In genomic region chr18:49664086-49664890, GRCh38 we compare ENCODE assay signal across 2 cellular contexts.
TF ChIP-seq lines count a peak whose summit lies in the region.

No MANE protein-coding gene starts in this region.

TF ChIP-seq in IMR-90, 13 proteins besides CTCF, POLR2A, EP300 and RAD21:
- no peak for TF ChIP-seq RCOR1 (IDR thresholded peaks at IDR 0.05; ENCODE audit: insufficient replicate concordance, low read length)
- no peak for TF ChIP-seq FOS (IDR thresholded peaks at IDR 0.05; ENCODE audit: low read depth, low read length)
- TF ChIP-seq MXI1 (IDR thresholded peaks at IDR 0.05; ENCODE audit: borderline replicate concordance, low read depth, low read length) = no peak
- TF ChIP-seq NFE2L2 (IDR thresholded peaks at IDR 0.05; ENCODE audit: low read depth, low read length) = no peak
- TF ChIP-seq MAZ (IDR thresholded peaks at IDR 0.05; ENCODE audit: borderline replicate concordance, low read depth, low read length) = no peak
- TF ChIP-seq CEBPB (IDR thresholded peaks at IDR 0.05; ENCODE audit: low read depth, low read length) = no peak
- TF ChIP-seq USF2 (IDR thresholded peaks at IDR 0.05; ENCODE audit: low read depth, low read length) = no peak
- TF ChIP-seq MAFK (IDR thresholded peaks at IDR 0.05; ENCODE audit: low read depth, low read length) = no peak
- TF ChIP-seq RFX5 (IDR thresholded peaks at IDR 0.05; ENCODE audit: low read depth, low read length) = no peak
- no peak for TF ChIP-seq SMC3 (IDR thresholded peaks at IDR 0.05; ENCODE audit: low read depth, low read length)
- TF ChIP-seq ELK1 (IDR thresholded peaks at IDR 0.05; ENCODE audit: borderline replicate concordance, low read depth, low read length) = no peak
- TF ChIP-seq CHD1 (IDR thresholded peaks at IDR 0.05; ENCODE audit: low read depth, low read length) = no peak
- no peak for TF ChIP-seq BHLHE40 (IDR thresholded peaks at IDR 0.05; ENCODE audit: low read depth, low read length)

TF ChIP-seq in K562, 482 proteins besides CTCF, POLR2A, EP300 and RAD21:
- TF ChIP-seq CHD1 (IDR thresholded peaks at IDR 0.05; ENCODE audit: low read length) (no peak), NR2C1 (IDR thresholded peaks at IDR 0.05) (peak; percentile 64), NR2C1 (tag; IDR thresholded peaks at IDR 0.05) (peak; percentile 58; the same call in 1 of the 2 replicates), NFYB (IDR thresholded peaks at IDR 0.05; ENCODE audit: extremely low read depth, insufficient read length) (peak; percentile 11), FOS (IDR thresholded peaks at IDR 0.05; ENCODE audit: extremely low read depth, insufficient read length) (peak; percentile 3), NR2C2 (CRISPR knock-in tag; IDR thresholded peaks at IDR 0.05) (no peak), NR2C2 (tag; IDR thresholded peaks at IDR 0.05) (0 out of 2 replicates have a peak, but pooled peaks have one; percentile 30), FOXA1 (IDR thresholded peaks at IDR 0.05; ENCODE audit: borderline replicate concordance) (no peak), USF2 (CRISPR knock-in tag; IDR thresholded peaks at IDR 0.05) (peak; percentile 12; the same call in 1 of the 2 replicates), NCOA6 (IDR thresholded peaks at IDR 0.05) (no peak)
